ENCODE assay signal across 9 cellular contexts in the genomic region with DNA sequence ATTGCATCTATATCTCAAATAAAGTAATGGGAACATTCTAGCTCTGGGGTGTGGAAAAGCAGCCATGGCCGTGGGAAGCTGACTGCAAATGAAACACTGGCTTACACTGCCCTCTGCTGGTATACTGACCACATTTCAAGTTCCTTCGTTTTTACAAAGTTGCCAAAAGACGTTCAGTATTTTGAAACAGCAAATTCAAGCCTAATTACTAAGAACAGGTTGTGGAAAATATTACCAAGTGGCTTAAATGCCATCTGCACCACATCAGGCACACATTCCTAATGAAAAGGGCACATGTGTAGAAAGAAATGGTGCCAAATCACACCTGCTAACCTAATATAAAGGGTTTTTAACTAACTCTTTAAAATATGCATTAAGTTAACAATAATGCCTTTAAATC.
DNase-seq lines count a peak whose midpoint lies in the region; ATAC-seq and TF ChIP-seq lines count a peak whose summit lies in the region.
"Had no signal": no experiment of that assay in that cellular context is flagged by ENCODE, and none has a peak within 500 bp of the region (broad histone marks: within the 10 kb centered on the region; RNA-seq: fewer than 3 reads in every experiment).

No MANE protein-coding gene starts in this region.

- TF ChIP-seq RAD21 in neural cell (conservative IDR thresholded peaks at IDR 0.05), result peak; percentile 91

- no peak overlapping the region for H3K27ac Mint-ChIP-seq in activated CD4-positive, alpha-beta memory T cell treated with anti-CD3 and anti-CD28 coated beads, Interleukin-2, amount 10 ng/mL, durations not matched to agents 7 days and 5 days
- H3K27ac Mint-ChIP-seq: IgD-negative memory B cell had no signal

- no peak overlapping the region for H3K4me2 ChIP-seq in neural cell (ENCODE audit: low read length)

- H3K27me3 ChIP-seq in BE2C, result no peaks in the 10 kb centered on the region
- no peaks in the 10 kb centered on the region for H3K27me3 ChIP-seq in neural cell (ENCODE audit: insufficient read depth, low read depth, low read length)
- no peaks in the 10 kb centered on the region for H3K27me3 ChIP-seq in upper lobe of right lung

- H3K36me3 Mint-ChIP-seq in activated CD4-positive, alpha-beta memory T cell treated with anti-CD3 and anti-CD28 coated beads, Interleukin-2, amount 10 ng/mL, durations not matched to agents 7 days and 5 days (ENCODE audit: low read depth), result no peaks in the 10 kb centered on the region

- no peak overlapping the region for H2AFZ ChIP-seq in neural cell (ENCODE audit: low read depth, low read length)

- H4K20me1 ChIP-seq in neural cell (ENCODE audit: insufficient read depth), result no peaks in the 10 kb centered on the region

- POLR2A ChIA-PET in activated CD4-positive, alpha-beta memory T cell treated with anti-CD3 and anti-CD28 coated beads, Interleukin-2, amount 10 ng/mL, durations not matched to agents 7 days and 5 days (lab: Charles Lee), result no interaction called here

- H3K9me3 Mint-ChIP-seq in activated CD4-positive, alpha-beta memory T cell treated with anti-CD3 and anti-CD28 coated beads, Interleukin-2, amount 10 ng/mL, durations not matched to agents 7 days and 5 days, result no peaks in the 10 kb centered on the region
- H3K9me3 Mint-ChIP-seq: IgD-negative memory B cell had no signal

- TF ChIP-seq EP300 in neural cell (conservative IDR thresholded peaks at IDR 0.05; ENCODE audit: poor library complexity, severe bottlenecking), result no peak

- H3K9me3 ChIP-seq in BE2C (no peaks in the 10 kb centered on the region), neural cell (ENCODE audit: low read length) (no peaks in the 10 kb centered on the region), upper lobe of right lung (no peaks in the 10 kb centered on the region)

- no peaks in the 10 kb centered on the region for H3K79me2 ChIP-seq in neural cell (replicated peaks; ENCODE audit: insufficient read depth, low read length)

- no peak overlapping the region for H3K4me3 Mint-ChIP-seq in activated CD4-positive, alpha-beta memory T cell treated with anti-CD3 and anti-CD28 coated beads, Interleukin-2, amount 10 ng/mL, durations not matched to agents 7 days and 5 days
- H3K4me3 Mint-ChIP-seq: IgD-negative memory B cell had no signal

- no peaks in the 10 kb centered on the region for H3K27me3 Mint-ChIP-seq in activated CD4-positive, alpha-beta memory T cell treated with anti-CD3 and anti-CD28 coated beads, Interleukin-2, amount 10 ng/mL, durations not matched to agents 7 days and 5 days
- H3K27me3 Mint-ChIP-seq: IgD-negative memory B cell had no signal

- peak; percentile 92 for ATAC-seq in upper lobe of right lung

- H3K4me1 ChIP-seq in BE2C (peaks cover 16% of the 10 kb centered on the region), upper lobe of right lung (peaks cover 3% of the 10 kb centered on the region)

- no peak overlapping the region for H3K9ac ChIP-seq in neural cell (ENCODE audit: low read length)

- H3K36me3 ChIP-seq in BE2C, result peaks cover 13% of the 10 kb centered on the region
- no peaks in the 10 kb centered on the region for H3K36me3 ChIP-seq in neural cell (ENCODE audit: insufficient read depth, low read length)
- H3K36me3 ChIP-seq in upper lobe of right lung, result no peaks in the 10 kb centered on the region

- CTCF ChIA-PET in activated CD4-positive, alpha-beta memory T cell treated with anti-CD3 and anti-CD28 coated beads, Interleukin-2, amount 10 ng/mL, durations not matched to agents 7 days and 5 days (lab: Charles Lee), result interaction anchor here (0.6 to 3.0 kb wide), 21 partner anchors 9 to 1036 kb away, joined by 3 to 21 read pairs (median 4); no protein-coding TSS in a partner anchor

- no peaks in the 10 kb centered on the region for H3K9me2 ChIP-seq in neural cell (ENCODE audit: insufficient read depth, low read length)

- no peak overlapping the region for H3K4me3 ChIP-seq in BE2C (ENCODE audit: low read depth, low read length)
- no peak overlapping the region for H3K4me3 ChIP-seq in fibroblast of mammary gland (ENCODE audit: control insufficient read depth, low read depth, low read length)
- H3K4me3 ChIP-seq in neural cell (ENCODE audit: low read length), result no peak overlapping the region
- H3K4me3 ChIP-seq in upper lobe of right lung, result no peak overlapping the region

- H3F3A ChIP-seq in neural cell (ENCODE audit: insufficient read depth, low read length, poor library complexity, severe bottlenecking), result no peaks in the 10 kb centered on the region

- TF ChIP-seq CTCF in BE2C (IDR thresholded peaks at IDR 0.05; ENCODE audit: low read depth, low read length) (peak; percentile 87), fibroblast of mammary gland (conservative IDR thresholded peaks at IDR 0.05; ENCODE audit: control insufficient read depth, insufficient read depth, low read depth, low read length) (peak; percentile 90), neural cell (IDR thresholded peaks at IDR 0.05; ENCODE audit: poor library complexity, severe bottlenecking) (peak; percentile 87), upper lobe of right lung (IDR thresholded peaks at IDR 0.05) (peak; percentile 85)

- no peaks in the 10 kb centered on the region for H3K4me1 Mint-ChIP-seq in activated CD4-positive, alpha-beta memory T cell treated with anti-CD3 and anti-CD28 coated beads, Interleukin-2, amount 10 ng/mL, durations not matched to agents 7 days and 5 days

- no peak overlapping the region for H3K27ac ChIP-seq in neural cell (ENCODE audit: low read length)
- H3K27ac ChIP-seq in upper lobe of right lung, result no peak overlapping the region

- peak; percentile 64 for DNase-seq in BE2C
- DNase-seq in GM19238 (ENCODE audit: insufficient read length, low spot score), result peak; percentile 23
- peak; percentile 60 for DNase-seq in NCI-H345 treated with DMSO at 0.1 percent for 48 hours (lab: John Stamatoyannopoulos, UW; ENCODE audit: unreplicated experiment)
- DNase-seq in activated CD4-positive, alpha-beta memory T cell treated with anti-CD3 and anti-CD28 coated beads, Interleukin-2, amount 10 ng/mL, durations not matched to agents 7 days and 5 days, result peak; percentile 19
- DNase-seq in fibroblast of mammary gland (ENCODE audit: low read depth), result peak; percentile 77
- no peak for DNase-seq in upper lobe of right lung
- DNase-seq in effector CD8-positive, alpha-beta T cell (lab: John Stamatoyannopoulos, UW), result no peak

- intact Hi-C loops in upper lobe of right lung (cut with DNase I), result no loop called here

TF ChIP-seq in neural cell, 6 proteins besides CTCF, POLR2A, EP300 and RAD21:
- TF ChIP-seq TAF1 (IDR thresholded peaks at IDR 0.05; ENCODE audit: low read depth) (no peak), SMC3 (conservative IDR thresholded peaks at IDR 0.05; ENCODE audit: poor library complexity) (peak; percentile 89), MXI1 (conservative IDR thresholded peaks at IDR 0.05; ENCODE audit: poor library complexity, severe bottlenecking) (no peak), POLR2AphosphoS5 (IDR thresholded peaks at IDR 0.05) (no peak), EZH2 (IDR thresholded peaks at IDR 0.05; ENCODE audit: borderline replicate concordance, insufficient read depth, low read length, poor library complexity, severe bottlenecking) (no peak)
- TF ChIP-seq, protein P1, sequence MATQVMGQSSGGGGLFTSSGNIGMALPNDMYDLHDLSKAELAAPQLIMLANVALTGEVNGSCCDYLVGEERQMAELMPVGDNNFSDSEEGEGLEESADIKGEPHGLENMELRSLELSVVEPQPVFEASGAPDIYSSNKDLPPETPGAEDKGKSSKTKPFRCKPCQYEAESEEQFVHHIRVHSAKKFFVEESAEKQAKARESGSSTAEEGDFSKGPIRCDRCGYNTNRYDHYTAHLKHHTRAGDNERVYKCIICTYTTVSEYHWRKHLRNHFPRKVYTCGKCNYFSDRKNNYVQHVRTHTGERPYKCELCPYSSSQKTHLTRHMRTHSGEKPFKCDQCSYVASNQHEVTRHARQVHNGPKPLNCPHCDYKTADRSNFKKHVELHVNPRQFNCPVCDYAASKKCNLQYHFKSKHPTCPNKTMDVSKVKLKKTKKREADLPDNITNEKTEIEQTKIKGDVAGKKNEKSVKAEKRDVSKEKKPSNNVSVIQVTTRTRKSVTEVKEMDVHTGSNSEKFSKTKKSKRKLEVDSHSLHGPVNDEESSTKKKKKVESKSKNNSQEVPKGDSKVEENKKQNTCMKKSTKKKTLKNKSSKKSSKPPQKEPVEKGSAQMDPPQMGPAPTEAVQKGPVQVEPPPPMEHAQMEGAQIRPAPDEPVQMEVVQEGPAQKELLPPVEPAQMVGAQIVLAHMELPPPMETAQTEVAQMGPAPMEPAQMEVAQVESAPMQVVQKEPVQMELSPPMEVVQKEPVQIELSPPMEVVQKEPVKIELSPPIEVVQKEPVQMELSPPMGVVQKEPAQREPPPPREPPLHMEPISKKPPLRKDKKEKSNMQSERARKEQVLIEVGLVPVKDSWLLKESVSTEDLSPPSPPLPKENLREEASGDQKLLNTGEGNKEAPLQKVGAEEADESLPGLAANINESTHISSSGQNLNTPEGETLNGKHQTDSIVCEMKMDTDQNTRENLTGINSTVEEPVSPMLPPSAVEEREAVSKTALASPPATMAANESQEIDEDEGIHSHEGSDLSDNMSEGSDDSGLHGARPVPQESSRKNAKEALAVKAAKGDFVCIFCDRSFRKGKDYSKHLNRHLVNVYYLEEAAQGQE (IDR thresholded peaks at IDR 0.05; ENCODE audit: borderline replicate concordance), result no peak

Comparison
In these comparisons a context has a peak if more than half of its experiments do, and no peak if none do; other contexts are left out.
1. DNase-seq: peak in BE2C (single experiment), GM19238 (single experiment), NCI-H345 treated with DMSO at 0.1 percent for 48 hours (single experiment), activated CD4-positive, alpha-beta memory T cell treated with anti-CD3 and anti-CD28 coated beads, Interleukin-2, amount 10 ng/mL, durations not matched to agents 7 days and 5 days (single experiment) and fibroblast of mammary gland (single experiment); none in upper lobe of right lung (single experiment) and effector CD8-positive, alpha-beta T cell (single experiment).
2. Peak in every context shown above with its lines, with median percentiles within 50 percentile points of each other: CTCF ChIP-seq.